In genomic region chr6:17593246-17593645, GRCh38 we compare ENCODE assay signal across 38 cellular contexts.
"Had no signal": no experiment of that assay in that cellular context is flagged by ENCODE, and none has a peak within 500 bp of the region (broad histone marks: within the 10 kb centered on the region; RNA-seq: fewer than 3 reads in every experiment).

No MANE protein-coding gene starts in this region.

- H3K4me1 Mint-ChIP-seq: brain, WTC11 had no signal

- H3K36me3 Mint-ChIP-seq: activated CD8-positive, alpha-beta memory T cell treated with anti-CD3 and anti-CD28 coated beads, Interleukin-2, amount 10 ng/mL, durations not matched to agents 7 days and 5 days; activated naive CD4-positive, alpha-beta T cell treated with anti-CD3 and anti-CD28 coated beads, Interleukin-2, amount 10 ng/mL, durations not matched to agents 7 days and 5 days; activated naive CD4-positive, alpha-beta T cell treated with anti-CD3 and anti-CD28 coated beads, Interleukin-2, amount 50 U/mL, for 24 hours; activated naive CD8-positive, alpha-beta T cell; activated naive CD8-positive, alpha-beta T cell treated with anti-CD3 and anti-CD28 coated beads, Interleukin-2, amount 10 ng/mL, durations not matched to agents 7 days and 5 days; brain; WTC11 had no signal

- H3K4me3 Mint-ChIP-seq: activated CD4-positive, alpha-beta memory T cell treated with anti-CD3 and anti-CD28 coated beads, Interleukin-2, amount 10 ng/mL, durations not matched to agents 7 days and 5 days; activated CD4-positive, alpha-beta T cell treated with anti-CD3 and anti-CD28 coated beads for 36 hours; activated CD4-positive, alpha-beta T cell treated with anti-CD3 and anti-CD28 coated beads, Interleukin-2, amount 10 ng/mL, durations not matched to agents 7 days and 5 days; activated CD8-positive, alpha-beta memory T cell treated with anti-CD3 and anti-CD28 coated beads, Interleukin-2, amount 10 ng/mL, durations not matched to agents 7 days and 5 days; activated CD8-positive, alpha-beta T cell treated with anti-CD3 and anti-CD28 coated beads, Interleukin-2, amount 10 ng/mL, durations not matched to agents 7 days and 5 days; activated naive CD4-positive, alpha-beta T cell treated with anti-CD3 and anti-CD28 coated beads, Interleukin-2, amount 10 ng/mL, durations not matched to agents 7 days and 5 days; activated naive CD4-positive, alpha-beta T cell treated with anti-CD3 and anti-CD28 coated beads, Interleukin-2, amount 50 U/mL, for 24 hours; activated naive CD8-positive, alpha-beta T cell; activated naive CD8-positive, alpha-beta T cell treated with anti-CD3 and anti-CD28 coated beads, Interleukin-2, amount 10 ng/mL, durations not matched to agents 7 days and 5 days; activated naive CD8-positive, alpha-beta T cell treated with anti-CD3 and anti-CD28 coated beads, Interleukin-2, amount 50 U/mL, for 24 hours; activated T-cell treated with anti-CD3 and anti-CD28 coated beads, Interleukin-2, amount 50 U/mL, for 24 hours; brain; central memory CD8-positive, alpha-beta T cell; T-helper 1 cell treated with Interleukin-12 subunit alpha and Interleukin-12 subunit beta and Interleukin-4 antibody, amounts not matched to agents 30 μg/mL and 1 μg/mL, for 36 hours; T-helper 2 cell treated with Interferon-gamma antibody and Interleukin-4, amounts not matched to agents 5 μg/mL and 100 μg/mL, for 36 hours; WTC11 had no signal

- H3K9me3 ChIP-seq: ascending aorta had no signal

- DNase-seq: activated CD4-positive, alpha-beta memory T cell treated with anti-CD3 and anti-CD28 coated beads, Interleukin-2, amount 10 ng/mL, durations not matched to agents 7 days and 5 days; activated CD4-positive, alpha-beta T cell treated with anti-CD3 and anti-CD28 coated beads for 1 hour; activated CD4-positive, alpha-beta T cell treated with anti-CD3 and anti-CD28 coated beads for 36 hours; activated CD4-positive, alpha-beta T cell treated with anti-CD3 and anti-CD28 coated beads for 48 hours; activated CD4-positive, alpha-beta T cell treated with anti-CD3 and anti-CD28 coated beads, Interleukin-2, amount 10 ng/mL, durations not matched to agents 7 days and 5 days; activated CD4-positive, alpha-beta T cell treated with anti-CD3 and anti-CD28 coated beads, Interleukin-2, amount 50 U/mL, for 48 hours; activated CD4-positive, CD25-positive, alpha-beta regulatory T cell; activated CD8-positive, alpha-beta memory T cell treated with anti-CD3 and anti-CD28 coated beads for 24 hours; activated CD8-positive, alpha-beta memory T cell treated with anti-CD3 and anti-CD28 coated beads, Interleukin-2, amount 10 ng/mL, durations not matched to agents 7 days and 5 days; activated CD8-positive, alpha-beta memory T cell treated with anti-CD3 and anti-CD28 coated beads, Interleukin-2, amount 50 U/mL, for 48 hours; activated CD8-positive, alpha-beta T cell treated with anti-CD3 and anti-CD28 coated beads, Interleukin-2, amount 10 ng/mL, durations not matched to agents 7 days and 5 days; activated effector memory CD4-positive, alpha-beta T cell treated with Interleukin-2 at 50 U/mL for 16 hours; activated gamma-delta T cell; activated naive CD4-positive, alpha-beta T cell treated with anti-CD3 and anti-CD28 coated beads, Interleukin-2, amount 10 ng/mL, durations not matched to agents 7 days and 5 days; activated naive CD4-positive, alpha-beta T cell treated with Interleukin-2 at 50 U/mL for 16 hours; activated naive CD8-positive, alpha-beta T cell treated with anti-CD3 and anti-CD28 coated beads, Interleukin-2, amount 10 ng/mL, durations not matched to agents 7 days and 5 days; activated naive CD8-positive, alpha-beta T cell treated with anti-CD3 and anti-CD28 coated beads, Interleukin-2, amount 50 U/mL, for 24 hours; activated T-cell treated with anti-CD3 and anti-CD28 coated beads, Interleukin-2, amount 50 U/mL, for 24 hours; activated T-cell treated with anti-CD3 and anti-CD28 coated beads, Interleukin-2, amount 50 U/mL, for 48 hours; amygdala; anterior cingulate cortex; caudate nucleus; cerebellar nuclear complex; T-helper 1 cell; T-helper 2 cell; T-helper 9 cell; WERI-Rb-1 had no signal

- H3K4me1 ChIP-seq: ascending aorta had no signal

- H3K27ac Mint-ChIP-seq: activated CD4-positive, alpha-beta memory T cell treated with anti-CD3 and anti-CD28 coated beads, Interleukin-2, amount 10 ng/mL, durations not matched to agents 7 days and 5 days; activated CD4-positive, alpha-beta T cell treated with anti-CD3 and anti-CD28 coated beads for 36 hours; activated CD4-positive, alpha-beta T cell treated with anti-CD3 and anti-CD28 coated beads, Interleukin-2, amount 10 ng/mL, durations not matched to agents 7 days and 5 days; activated CD8-positive, alpha-beta memory T cell treated with anti-CD3 and anti-CD28 coated beads, Interleukin-2, amount 10 ng/mL, durations not matched to agents 7 days and 5 days; activated CD8-positive, alpha-beta T cell treated with anti-CD3 and anti-CD28 coated beads, Interleukin-2, amount 10 ng/mL, durations not matched to agents 7 days and 5 days; activated naive CD4-positive, alpha-beta T cell treated with anti-CD3 and anti-CD28 coated beads, Interleukin-2, amount 10 ng/mL, durations not matched to agents 7 days and 5 days; activated naive CD4-positive, alpha-beta T cell treated with anti-CD3 and anti-CD28 coated beads, Interleukin-2, amount 50 U/mL, for 24 hours; activated naive CD8-positive, alpha-beta T cell; activated naive CD8-positive, alpha-beta T cell treated with anti-CD3 and anti-CD28 coated beads, Interleukin-2, amount 10 ng/mL, durations not matched to agents 7 days and 5 days; activated naive CD8-positive, alpha-beta T cell treated with anti-CD3 and anti-CD28 coated beads, Interleukin-2, amount 50 U/mL, for 24 hours; activated T-cell treated with anti-CD3 and anti-CD28 coated beads, Interleukin-2, amount 50 U/mL, for 24 hours; activated T-helper 2 cell treated with anti-CD3 and anti-CD28 coated beads, Interferon-gamma antibody, Interleukin-2, Interleukin-4, amounts not matched to agents 10 μg/mL and 5 μg/mL and 100 μg/mL, durations not matched to agents 14 hours and 24 hours and 36 hours; brain; T-helper 1 cell treated with Interleukin-12 subunit alpha and Interleukin-12 subunit beta and Interleukin-4 antibody, amounts not matched to agents 30 μg/mL and 1 μg/mL, for 36 hours; T-helper 2 cell treated with Interferon-gamma antibody and Interleukin-4, amounts not matched to agents 5 μg/mL and 100 μg/mL, for 36 hours; WTC11 had no signal

- ATAC-seq: activated CD4-positive, alpha-beta T cell treated with anti-CD3 and anti-CD28 coated beads for 36 hours; activated CD4-positive, CD25-positive, alpha-beta regulatory T cell treated with anti-CD3 and anti-CD28 coated beads, Interleukin-2, amount 50 U/mL, for 24 hours; activated CD8-positive, alpha-beta memory T cell treated with anti-CD3 and anti-CD28 coated beads, Interleukin-2, amount 10 ng/mL, durations not matched to agents 7 days and 5 days; activated CD8-positive, alpha-beta T cell treated with anti-CD3 and anti-CD28 coated beads, Interleukin-2, amount 10 ng/mL, durations not matched to agents 7 days and 5 days; activated naive CD8-positive, alpha-beta T cell treated with anti-CD3 and anti-CD28 coated beads, Interleukin-2, amount 50 U/mL, for 24 hours; WTC11 had no signal

- H3K36me3 ChIP-seq: ascending aorta, cardiac muscle cell, WERI-Rb-1 had no signal

- H3K9me3 Mint-ChIP-seq: activated CD4-positive, alpha-beta memory T cell treated with anti-CD3 and anti-CD28 coated beads, Interleukin-2, amount 10 ng/mL, durations not matched to agents 7 days and 5 days; activated CD4-positive, alpha-beta T cell treated with anti-CD3 and anti-CD28 coated beads, Interleukin-2, amount 10 ng/mL, durations not matched to agents 7 days and 5 days; activated naive CD4-positive, alpha-beta T cell treated with anti-CD3 and anti-CD28 coated beads, Interleukin-2, amount 10 ng/mL, durations not matched to agents 7 days and 5 days; activated naive CD4-positive, alpha-beta T cell treated with anti-CD3 and anti-CD28 coated beads, Interleukin-2, amount 50 U/mL, for 24 hours; activated naive CD8-positive, alpha-beta T cell treated with anti-CD3 and anti-CD28 coated beads, Interleukin-2, amount 10 ng/mL, durations not matched to agents 7 days and 5 days; activated naive CD8-positive, alpha-beta T cell treated with anti-CD3 and anti-CD28 coated beads, Interleukin-2, amount 50 U/mL, for 24 hours; activated T-cell treated with anti-CD3 and anti-CD28 coated beads, Interleukin-2, amount 50 U/mL, for 24 hours; activated T-helper 2 cell treated with anti-CD3 and anti-CD28 coated beads, Interferon-gamma antibody, Interleukin-2, Interleukin-4, amounts not matched to agents 10 μg/mL and 5 μg/mL and 100 μg/mL, durations not matched to agents 14 hours and 24 hours and 36 hours; central memory CD8-positive, alpha-beta T cell; T-helper 1 cell treated with Interleukin-12 subunit alpha and Interleukin-12 subunit beta and Interleukin-4 antibody, amounts not matched to agents 30 μg/mL and 1 μg/mL, for 36 hours; T-helper 2 cell treated with Interferon-gamma antibody and Interleukin-4, amounts not matched to agents 5 μg/mL and 100 μg/mL, for 36 hours; WTC11 had no signal

- H3K27ac ChIP-seq: ascending aorta, cardiac muscle cell, WERI-Rb-1 had no signal

- H3K27me3 ChIP-seq: ascending aorta, cardiac muscle cell had no signal

- H3K4me3 ChIP-seq: ascending aorta, cardiac muscle cell had no signal

- H3K27me3 Mint-ChIP-seq: activated CD4-positive, alpha-beta T cell treated with anti-CD3 and anti-CD28 coated beads for 36 hours; activated CD4-positive, alpha-beta T cell treated with anti-CD3 and anti-CD28 coated beads, Interleukin-2, amount 10 ng/mL, durations not matched to agents 7 days and 5 days; activated CD8-positive, alpha-beta memory T cell treated with anti-CD3 and anti-CD28 coated beads, Interleukin-2, amount 10 ng/mL, durations not matched to agents 7 days and 5 days; activated naive CD4-positive, alpha-beta T cell treated with anti-CD3 and anti-CD28 coated beads, Interleukin-2, amount 50 U/mL, for 24 hours; activated naive CD8-positive, alpha-beta T cell; activated naive CD8-positive, alpha-beta T cell treated with anti-CD3 and anti-CD28 coated beads, Interleukin-2, amount 10 ng/mL, durations not matched to agents 7 days and 5 days; activated naive CD8-positive, alpha-beta T cell treated with anti-CD3 and anti-CD28 coated beads, Interleukin-2, amount 50 U/mL, for 24 hours; activated T-cell treated with anti-CD3 and anti-CD28 coated beads, Interleukin-2, amount 50 U/mL, for 24 hours; central memory CD8-positive, alpha-beta T cell had no signal
